In genomic region chr19:45523642-45524256, GRCh38 we compare ENCODE assay signal across 8 cellular contexts. TPM values are rescaled to one million over a fixed set of nuclear protein-coding genes. Genes with fewer than 3 reads are reported as not detected.
A peak's percentile ranks its signal among the peaks of the same experiment; 100 is the strongest.
DNase-seq lines count a peak whose midpoint lies in the region; ATAC-seq, FAIRE-seq and TF ChIP-seq lines count a peak whose summit lies in the region.

No MANE protein-coding gene starts in this region.

- H3K27ac ChIP-seq in body of pancreas (peak overlapping the region in 2 of 4 donors; percentile 41 to 79), small intestine (ENCODE audit: low read depth in 1 of 2, low read length in 1 of 2) (no peak overlapping the region)

- H3K4me1 ChIP-seq in body of pancreas: peaks cover 38% of the 10 kb centered on the region
- no peaks in the 10 kb centered on the region for H3K4me1 ChIP-seq in small intestine (ENCODE audit: control insufficient read depth in 2 of 2, insufficient read depth in 1 of 2, low read depth in 1 of 2, low read length in 1 of 2)

- TF ChIP-seq CTCF in body of pancreas (IDR thresholded peaks at IDR 0.05): peak; percentile 88 to 96 (median 93)

- peak; percentile 84 for ATAC-seq in GM18498 (IDR thresholded peaks at IDR 0.05; ENCODE audit: unreplicated experiment)
- ATAC-seq in HG03097 (IDR thresholded peaks at IDR 0.05; ENCODE audit: low FRiP score, unreplicated experiment): peak; percentile 83
- peak; percentile 88 for ATAC-seq in body of pancreas
- no peak for ATAC-seq in HG03039 (IDR thresholded peaks at IDR 0.05; ENCODE audit: unreplicated experiment)

- peak; percentile 74 for DNase-seq in NCI-H2171 treated with DMSO at 0.1 percent for 48 hours (lab: John Stamatoyannopoulos, UW)
- DNase-seq in UCSD-AML1 (lab: John Stamatoyannopoulos, UW; ENCODE audit: unreplicated experiment): peak; percentile 68
- DNase-seq in body of pancreas: peak; percentile 82 to 90 (median 84)
- peak; percentile 78 for DNase-seq in iPS DF 19.7 (ENCODE audit: low read depth, low spot score)
- DNase-seq in small intestine: peak; percentile 89

- H3K27me3 ChIP-seq in body of pancreas: no peaks in the 10 kb centered on the region
- H3K27me3 ChIP-seq in small intestine (ENCODE audit: control insufficient read depth in 2 of 2, insufficient read depth in 2 of 2, low read length in 2 of 2): no peaks in the 10 kb centered on the region

- 59 to 69% methylated on average over 6 to 9 of the region's 9 CpGs for WGBS in body of pancreas, 2 donors
- 64 to 70% (median 68%) methylated on average over 9 of the region's 9 CpGs for WGBS in small intestine, 3 donors

- FAIRE-seq in small intestine (lab: Jason Lieb, UNC): no peak

- peaks cover 0 to 2% of the 10 kb centered on the region in 2 donors for H3K36me3 ChIP-seq in body of pancreas (replicated peaks in 1 of 2; ENCODE audit: insufficient read depth in 1 of 2, low read depth in 2 of 2)
- peaks cover 13 to 37% of the 10 kb centered on the region in 2 donors for H3K36me3 ChIP-seq in small intestine (ENCODE audit: control insufficient read depth in 2 of 2, insufficient read depth in 2 of 2, low read length in 2 of 2)

- TF ChIP-seq POLR2A in body of pancreas (IDR thresholded peaks at IDR 0.05): no peak

- H3K9me3 ChIP-seq in body of pancreas: no peaks in the 10 kb centered on the region
- H3K9me3 ChIP-seq in small intestine (ENCODE audit: control insufficient read depth, low read depth): no peaks in the 10 kb centered on the region

- H3K4me3 ChIP-seq in body of pancreas (no peak overlapping the region), small intestine (ENCODE audit: low read depth in 1 of 2, low read length in 2 of 2) (no peak overlapping the region)

- intact Hi-C loops in body of pancreas (cut with DNase I): loop anchor here (10.0 kb wide), 1 partner anchor 121 kb away; no protein-coding TSS in a partner anchor

RNA-seq across cellular contexts. Expression of gene VASP, which starts 16.5 kb away (rescaled TPM):
- total RNA-seq in body of pancreas: 10 to 100 TPM; 27.0 to 29.7 TPM
- polyA plus RNA-seq in small intestine: 100 to 1,000 TPM in 2 of 3 donors, 10 to 100 TPM in 1; 93.2 to 132 (median 128) TPM

RNA-seq across cellular contexts. Expression of gene PPM1N, which starts 25.5 kb away (rescaled TPM):
- total RNA-seq in body of pancreas: not detected
- 1 to 10 TPM; 1.3 to 1.9 (median 1.8) TPM for polyA plus RNA-seq in small intestine

RNA-seq across cellular contexts. Expression of gene RTN2, which starts 26.9 kb away (rescaled TPM):
- total RNA-seq in body of pancreas: 1 to 10 TPM; 2.9 to 5.6 TPM
- polyA plus RNA-seq in small intestine: 1 to 10 TPM; 1.6 to 9.1 (median 1.9) TPM

RNA-seq across cellular contexts. Expression of gene FOSB, which starts 56.0 kb away (rescaled TPM):
- total RNA-seq in body of pancreas: 10 to 100 TPM in 1 of 2 donors, 1 to 10 TPM in 1; 4.2 to 84.7 TPM
- 10 to 100 TPM in 1 of 3 donors, 1 to 10 TPM in 1, under 1 TPM in 1; 0.89 to 19.0 (median 2.2) TPM for polyA plus RNA-seq in small intestine
